1 cellular context compared by ENCODE assay signal in genomic region chr14:94701854-94702370, GRCh38.
TF ChIP-seq lines count a peak whose summit lies in the region.

No MANE protein-coding gene starts in this region.

TF ChIP-seq in HEK293, 187 proteins besides CTCF, POLR2A, EP300 and RAD21 (continued from another document):
- TF ChIP-seq PRDM4 (tag by site-specific recombination; IDR thresholded peaks at IDR 0.05) = no peak
